Comparison of ENCODE assay signal across 9 cellular contexts in genomic region chr19:11377756-11378155, GRCh38. TPM values are rescaled to one million over a fixed set of nuclear protein-coding genes. Genes with fewer than 3 reads are reported as not detected.
DNase-seq lines count a peak whose midpoint lies in the region; ATAC-seq and TF ChIP-seq lines count a peak whose summit lies in the region.
"Had no signal": no experiment of that assay in that cellular context is flagged by ENCODE, and none has a peak within 500 bp of the region (broad histone marks: within the 10 kb centered on the region; RNA-seq: fewer than 3 reads in every experiment).

No MANE protein-coding gene starts in this region.

- peak overlapping the region; percentile 39; the same call in 1 of the 2 replicates for H3K4me3 ChIP-seq in GM12865 (ENCODE audit: low read depth, low read length)
- no peak overlapping the region for H3K4me3 ChIP-seq in adrenal gland

- H3K36me3 ChIP-seq in adrenal gland (replicated peaks in 1 of 2), result no peaks in the 10 kb centered on the region

- WGBS in adrenal gland, 4 donors, result 77 to 88% (median 85%) methylated on average over 3 of the region's 3 CpGs

- H3K9me3 ChIP-seq in adrenal gland (replicated peaks in 1 of 3), result no peaks in the 10 kb centered on the region

- no peak for DNase-seq in GM12865 (ENCODE audit: low read depth)
- DNase-seq in adrenal gland, result no peak
- peak; percentile 26 for DNase-seq in kidney tubule cell (ENCODE audit: low spot score)
- DNase-seq in NCI-H1436 treated with DMSO at 0.1 percent for 48 hours (lab: John Stamatoyannopoulos, UW), result no peak
- DNase-seq in activated CD8-positive, alpha-beta memory T cell treated with anti-CD3 and anti-CD28 coated beads, Interleukin-2, amount 50 U/mL, for 48 hours, result no peak
- DNase-seq in cerebellar cortex (ENCODE audit: low spot score), result no peak

- no peak for ATAC-seq in HG02970 (IDR thresholded peaks at IDR 0.05; ENCODE audit: low FRiP score, unreplicated experiment)
- ATAC-seq: sciatic nerve had no signal

- peaks cover 46 to 68% of the 10 kb centered on the region in 2 donors for H3K4me1 ChIP-seq in adrenal gland (replicated peaks in 1 of 2)

- TF ChIP-seq CTCF in 22Rv1 (IDR thresholded peaks at IDR 0.05), result no peak
- TF ChIP-seq CTCF in GM12865 (IDR thresholded peaks at IDR 0.05; ENCODE audit: insufficient read depth, low read depth, low read length, missing control alignments), result no peak
- TF ChIP-seq CTCF in adrenal gland (IDR thresholded peaks at IDR 0.05), result no peak

- H3K27ac ChIP-seq in 22Rv1, result peak overlapping the region; percentile 98
- H3K27ac ChIP-seq in adrenal gland, result peak overlapping the region in 4 of 5 donors; percentile 28 to 97 (median 85)

- H3K27me3 ChIP-seq in adrenal gland, result no peaks in the 10 kb centered on the region

- TF ChIP-seq POLR2A in adrenal gland (IDR thresholded peaks at IDR 0.05), result no peak

- intact Hi-C loops in adrenal gland (cut with DNase I), result no loop called here

RNA-seq across cellular contexts. Expression of gene SWSAP1, which starts 3.3 kb away (rescaled TPM):
- 1 to 10 TPM; 2.6 to 5.5 (median 3.8) TPM for total RNA-seq in adrenal gland
- 1 to 10 TPM; 2.1 to 8.4 (median 6.0) TPM for polyA plus RNA-seq in adrenal gland

RNA-seq across cellular contexts. Expression of gene EPOR, which starts 6.4 kb away (rescaled TPM):
- total RNA-seq in adrenal gland, result 10 to 100 TPM; 15.7 to 37.9 (median 23.5) TPM
- 10 to 100 TPM in 2 of 3 donors, 1 to 10 TPM in 1; 6.8 to 74.0 (median 49.3) TPM for polyA plus RNA-seq in adrenal gland

RNA-seq across cellular contexts. Expression of gene PLPPR2, which starts 22.5 kb away (rescaled TPM):
- 10 to 100 TPM; 31.3 to 46.8 (median 43.0) TPM for total RNA-seq in adrenal gland
- polyA plus RNA-seq in adrenal gland, result 10 to 100 TPM; 12.1 to 57.0 (median 39.9) TPM

RNA-seq across cellular contexts. Expression of gene CCDC159, which starts 31.4 kb away (rescaled TPM):
- 10 to 100 TPM; 24.1 to 83.7 (median 58.8) TPM for total RNA-seq in adrenal gland
- polyA plus RNA-seq in adrenal gland, result 100 to 1,000 TPM in 2 of 3 donors, 10 to 100 TPM in 1; 33.8 to 479 (median 238) TPM

RNA-seq across cellular contexts. Expression of gene TMEM205, which starts 31.7 kb away (rescaled TPM):
- 1,000 to 10,000 TPM in 1 of 8 donors, 100 to 1,000 TPM in 7; 191 to 1,314 (median 380) TPM for total RNA-seq in adrenal gland
- 100 to 1,000 TPM; 135 to 306 (median 207) TPM for polyA plus RNA-seq in adrenal gland
